9 cellular contexts compared by ENCODE assay signal in the genomic region with DNA sequence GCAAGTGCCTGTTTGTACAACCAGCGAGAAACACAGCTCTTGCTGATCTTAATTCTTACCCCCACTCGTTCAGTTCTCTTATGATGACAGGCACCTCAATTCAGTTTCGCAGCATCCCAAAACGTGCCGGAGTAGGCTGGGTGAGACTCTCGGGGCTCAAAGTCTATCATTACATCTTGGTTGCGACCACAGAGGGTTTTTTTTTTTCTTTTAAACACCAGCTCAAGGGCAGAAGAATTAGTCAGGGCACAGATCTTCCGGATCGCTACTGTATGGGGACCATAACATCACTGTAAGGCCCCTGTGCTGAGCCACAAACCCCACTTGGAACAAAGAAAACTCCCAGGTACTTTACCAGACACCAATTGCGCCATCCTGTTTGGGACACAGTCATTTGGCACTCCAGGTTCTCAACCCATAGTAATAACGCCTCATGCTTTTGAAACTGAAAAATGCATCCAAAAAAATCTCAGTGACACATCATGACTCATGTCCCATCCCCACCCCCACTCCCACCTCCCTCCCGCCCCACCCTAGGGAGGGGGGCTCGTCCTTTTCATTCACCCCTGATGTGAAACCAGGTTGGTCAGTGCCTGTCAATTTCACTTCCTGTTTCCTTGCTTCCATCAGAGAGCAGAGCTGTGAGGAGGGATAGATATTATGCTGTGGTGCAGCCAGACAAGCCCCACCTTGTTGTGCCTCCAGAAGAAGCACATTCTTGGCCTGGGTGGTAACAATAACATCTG. TPM values are rescaled to one million over a fixed set of nuclear protein-coding genes. Genes with fewer than 3 reads are reported as not detected.
DNase-seq lines count a peak whose midpoint lies in the region; ATAC-seq and TF ChIP-seq lines count a peak whose summit lies in the region.
"Had no signal": no experiment of that assay in that cellular context is flagged by ENCODE, and none has a peak within 500 bp of the region (broad histone marks: within the 10 kb centered on the region; RNA-seq: fewer than 3 reads in every experiment).

No MANE protein-coding gene starts in this region.

- no peak overlapping the region for H3K4me3 ChIP-seq in spleen
- H3K4me3 ChIP-seq in SJCRH30, result no peak overlapping the region
- no peak overlapping the region for H3K4me3 ChIP-seq in hepatocyte

- H3K36me3 ChIP-seq in spleen (no peaks in the 10 kb centered on the region), SJCRH30 (no peaks in the 10 kb centered on the region), hepatocyte (replicated peaks; ENCODE audit: insufficient read depth, low read depth) (no peaks in the 10 kb centered on the region)

- H3K27me3 ChIP-seq in spleen (replicated peaks in 1 of 7) (no peaks in the 10 kb centered on the region), SJCRH30 (0 out of 2 replicates have a peak, but pooled peaks cover 4% of the 10 kb centered on the region), hepatocyte (no peaks in the 10 kb centered on the region)

- TF ChIP-seq CTCF in spleen (IDR thresholded peaks at IDR 0.05 in 8 of 11, conservative IDR thresholded peaks at IDR 0.05 in 3 of 11), result no peak
- no peak for TF ChIP-seq CTCF in hepatocyte (IDR thresholded peaks at IDR 0.05; ENCODE audit: poor library complexity)

- no peaks in the 10 kb centered on the region for H4K20me1 ChIP-seq in hepatocyte (ENCODE audit: insufficient read depth, poor library complexity, severe bottlenecking)

- ATAC-seq in HG02970 (IDR thresholded peaks at IDR 0.05; ENCODE audit: low FRiP score, unreplicated experiment), result peak; percentile 73

- no peaks in the 10 kb centered on the region for H3K9me2 ChIP-seq in hepatocyte (replicated peaks; ENCODE audit: insufficient read depth)

- TF ChIP-seq POLR2A in GM18526 (IDR thresholded peaks at IDR 0.05; ENCODE audit: extremely low read depth, insufficient read length) (peak; percentile 29), spleen (IDR thresholded peaks at IDR 0.05) (no peak)

- H3K9me3 ChIP-seq in spleen (no peaks in the 10 kb centered on the region), SJCRH30 (replicated peaks) (no peaks in the 10 kb centered on the region), hepatocyte (ENCODE audit: low read depth) (no peaks in the 10 kb centered on the region)

- H3K4me1 ChIP-seq in spleen (peaks cover 5 to 18% (median 15%) of the 10 kb centered on the region in 6 donors), SJCRH30 (no peaks in the 10 kb centered on the region), hepatocyte (ENCODE audit: insufficient read depth) (no peaks in the 10 kb centered on the region)

- no peak overlapping the region for H2AFZ ChIP-seq in hepatocyte

- no peaks in the 10 kb centered on the region for H3K79me2 ChIP-seq in hepatocyte

- H3K27ac ChIP-seq in spleen, result peak overlapping the region in 6 of 8 donors; percentile 17 to 63 (median 48)
- H3K27ac ChIP-seq in SJCRH30, result no peak overlapping the region
- H3K27ac ChIP-seq in hepatocyte, result no peak overlapping the region

- intact Hi-C loops in spleen (cut with DNase I; ENCODE audit: low total_unique reads), result no loop called here

- DNase-seq in RKO (ENCODE audit: low spot score), result peak; percentile 4
- peak; percentile 54 for DNase-seq in activated gamma-delta T cell treated with anti-CD3 and anti-CD28 coated beads, Interleukin-2, amount 50 U/mL, for 16 hours (ENCODE audit: low read depth)
- no peak for DNase-seq in spleen
- no peak for DNase-seq in SJCRH30
- DNase-seq in hepatocyte (ENCODE audit: low spot score), result no peak
- DNase-seq in epidermal melanocyte (ENCODE audit: insufficient read length, low spot score), result no peak

- no peak overlapping the region for H3K4me2 ChIP-seq in hepatocyte

- WGBS in spleen, 5 donors, result 46 to 56% (median 54%) methylated on average over 13 of the region's 13 CpGs
- 78% methylated on average over 13 of the region's 13 CpGs for WGBS in hepatocyte (ENCODE audit: low lambda C conversion rate, missing lambda C conversion rate)

RNA-seq across cellular contexts. Expression of a gene that starts 41.0 kb away (rescaled TPM):
- total RNA-seq in spleen (10 to 100 TPM in 6 of 7 donors, 1 to 10 TPM in 1; 9.2 to 27.4 (median 18.3) TPM), hepatocyte (not detected in 2 replicates)
- polyA plus RNA-seq in spleen (1 to 10 TPM; 2.7 to 6.3 (median 4.9) TPM), hepatocyte (0.06 TPM in 1 of 2 replicates, not detected in the other)
- total RNA-seq in SJCRH30 (2014; rRNA removed; shearing (Covaris generic)), result 0.04 TPM in 1 of 2 replicates, not detected in the other
- total RNA-seq: NCI-H460 had no signal

Comparison
In these comparisons a context has a peak if more than half of its experiments do, and no peak if none do; other contexts are left out.
1. DNase-seq: peak in RKO (single experiment) and activated gamma-delta T cell treated with anti-CD3 and anti-CD28 coated beads, Interleukin-2, amount 50 U/mL, for 16 hours (single experiment); none in spleen (single experiment), SJCRH30 (0 of 2), hepatocyte (single experiment) and epidermal melanocyte (single experiment).
2. H3K27ac ChIP-seq: peak in spleen (6 of 8); none in SJCRH30 (single experiment) and hepatocyte (single experiment).